28 cellular contexts compared by ENCODE assay signal in genomic region chr4:123591875-123592274, GRCh38.
"Had no signal": no experiment of that assay in that cellular context is flagged by ENCODE, and none has a peak within 500 bp of the region (broad histone marks: within the 10 kb centered on the region; RNA-seq: fewer than 3 reads in every experiment).

No MANE protein-coding gene starts in this region.

- H3K27me3 ChIP-seq: pancreas, sigmoid colon, spleen, suprapubic skin, tibial artery, upper lobe of right lung, uterus had no signal

- FAIRE-seq: islet of Langerhans, pancreas, small intestine had no signal

- ATAC-seq: mucosa of descending colon; naive thymus-derived CD4-positive, alpha-beta T cell; natural killer cell treated with Interleukin-12 subunit alpha and Interleukin-12 subunit beta and Interleukin-15 and Interleukin-18, amount 100 ng/mL, for 72 hours; pancreas; right cardiac atrium; stimulated activated effector memory CD8-positive, alpha-beta T cell treated with anti-CD3 and anti-CD28 coated beads, Interleukin-12 subunit alpha, Interleukin-12 subunit beta, amount 100 ng/mL, for 72 hours; upper lobe of right lung had no signal

- H3K4me1 ChIP-seq: left ventricle myocardium inferior, prostate gland, uterus had no signal

- H3K27ac ChIP-seq: left ventricle myocardium inferior, pancreas, prostate gland, sigmoid colon, spleen, suprapubic skin, upper lobe of right lung, uterus had no signal

- DNase-seq: hypothalamus; immature natural killer cell; left ventricle myocardium inferior; mesendoderm; midbrain; mucosa of descending colon; naive thymus-derived CD4-positive, alpha-beta T cell; nucleus accumbens; pancreas; posterior cingulate gyrus; retina; right cardiac atrium; sigmoid colon; small intestine; spleen; stimulated activated CD4-positive, alpha-beta T cell treated with anti-CD3 and anti-CD28 coated beads, Interleukin-4, amount 100 ng/mL, for 24 hours; stimulated activated naive CD4-positive, alpha-beta T cell; tibial artery; trophoblast cell; upper lobe of right lung; uterus had no signal

- H3K36me3 ChIP-seq: left ventricle myocardium inferior, pancreas, prostate gland, sigmoid colon, spleen, suprapubic skin, thoracic aorta, tibial artery, upper lobe of right lung, uterus had no signal

- H3K9me3 ChIP-seq: left ventricle myocardium inferior, mucosa of descending colon, pancreas, prostate gland, sigmoid colon, spleen, suprapubic skin, thoracic aorta, tibial artery, upper lobe of right lung, uterus had no signal

- H3K4me3 ChIP-seq: left ventricle myocardium inferior, lung, mucosa of descending colon, pancreas, prostate gland, sigmoid colon, spleen, suprapubic skin, thoracic aorta, tibial artery, upper lobe of right lung, uterus had no signal
